Comparison of ENCODE assay signal across 1 cellular context in the genomic region with DNA sequence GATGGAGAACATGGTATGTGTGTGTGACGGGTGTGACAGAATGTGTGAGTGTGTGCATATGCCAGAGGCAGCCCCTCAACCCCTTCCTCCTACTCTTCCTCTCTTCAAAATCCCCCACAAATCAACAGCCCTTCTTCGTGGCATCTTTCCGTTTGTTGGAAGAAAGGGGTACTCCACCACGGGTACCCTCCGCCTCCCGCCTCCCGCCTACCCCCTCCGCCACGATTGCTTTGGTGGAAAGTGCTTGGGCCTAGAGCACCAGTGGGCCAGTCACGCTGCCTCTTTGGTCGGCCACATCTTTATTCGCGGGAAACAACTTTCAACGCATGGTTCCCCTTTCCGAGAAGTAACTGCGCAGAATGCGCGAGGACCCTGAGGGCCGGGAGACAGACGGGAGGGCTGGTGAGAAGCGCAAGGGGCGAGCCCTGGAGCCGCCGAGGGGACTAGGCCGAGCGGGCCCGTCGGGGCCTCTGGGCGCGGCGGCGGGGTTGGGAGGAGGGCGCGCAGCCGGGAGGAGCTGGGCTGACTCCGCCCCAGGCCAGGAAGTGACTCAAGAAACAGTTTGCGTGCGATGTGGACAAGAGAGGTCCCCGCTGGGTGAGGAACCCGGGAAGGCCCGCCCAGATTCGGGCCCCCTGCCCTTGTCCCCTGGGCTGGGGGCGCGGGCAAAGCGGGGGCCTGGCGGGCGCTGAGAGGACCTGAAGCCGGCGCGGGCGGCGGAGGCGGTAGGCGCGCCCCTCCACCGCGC.
TF ChIP-seq lines count a peak whose summit lies in the region.

A gene (minus strand): TSS at position 274 of the 748 bp plus-strand sequence. CDS start 614 bp downstream, outside the sequence.
A gene (plus strand): TSS at position 560 of the 748 bp plus-strand sequence. CDS start 777 bp downstream, outside the sequence.

TF ChIP-seq in K562, 482 proteins besides CTCF, POLR2A, EP300 and RAD21 (continued from another document and continues in another):
- TF ChIP-seq GABPB1 (CRISPR knock-in tag; IDR thresholded peaks at IDR 0.05) (peak; percentile 48; the same call in 1 of the 2 replicates), RBFOX2 (IDR thresholded peaks at IDR 0.05; ENCODE audit: low read depth, low read length) (peak; percentile 95), ZNF239 (CRISPR knock-in tag; IDR thresholded peaks at IDR 0.05) (no peak), NFYB (IDR thresholded peaks at IDR 0.05; ENCODE audit: extremely low read depth, insufficient read length) (no peak), RB1 (IDR thresholded peaks at IDR 0.05; ENCODE audit: low read depth) (0 out of 2 replicates have a peak, but pooled peaks have one; percentile 24), MYNN (IDR thresholded peaks at IDR 0.05) (no peak), MYNN (CRISPR knock-in tag; IDR thresholded peaks at IDR 0.05) (no peak), RBM22 (IDR thresholded peaks at IDR 0.05; ENCODE audit: low read depth, low read length, poor library complexity, severe bottlenecking) (no peak), ZBTB1 (CRISPR knock-in tag; IDR thresholded peaks at IDR 0.05; ENCODE audit: borderline replicate concordance, low read depth) (0 out of 2 replicates have a peak, but pooled peaks have one; percentile 57), ZNF507 (tag; conservative IDR thresholded peaks at IDR 0.05) (no peak), ZNF830 (CRISPR knock-in tag; IDR thresholded peaks at IDR 0.05) (no peak), NCOA6 (IDR thresholded peaks at IDR 0.05) (0 out of 2 replicates have a peak, but pooled peaks have one; percentile 59), RBBP5 (IDR thresholded peaks at IDR 0.05; ENCODE audit: borderline replicate concordance, insufficient read depth, low read length, poor library complexity, severe bottlenecking) (peak; percentile 48), ZNF217 (CRISPR knock-in tag; IDR thresholded peaks at IDR 0.05) (no peak), STAT5A (IDR thresholded peaks at IDR 0.05; ENCODE audit: borderline replicate concordance, low read length) (no peak), SIRT6 (IDR thresholded peaks at IDR 0.05; ENCODE audit: low read depth, low read length) (no peak), DNMT1 (IDR thresholded peaks at IDR 0.05) (no peak), JUND (IDR thresholded peaks at IDR 0.05; ENCODE audit: borderline replicate concordance, low read depth, low read length) (peak; percentile 37; the same call in 1 of the 2 replicates), JUND (tag; IDR thresholded peaks at IDR 0.05; ENCODE audit: borderline replicate concordance, low read depth, low read length) (no peak), SPI1 (IDR thresholded peaks at IDR 0.05; ENCODE audit: borderline replicate concordance, low read depth, low read length) (peak; percentile 57; the same call in 1 of the 2 replicates), PYGO2 (tag; IDR thresholded peaks at IDR 0.05) (no peak), ZZZ3 (IDR thresholded peaks at IDR 0.05) (no peak), HMG20B (CRISPR knock-in tag; IDR thresholded peaks at IDR 0.05) (0 out of 2 replicates have a peak, but pooled peaks have one; percentile 20)
- TF ChIP-seq, protein P1, sequence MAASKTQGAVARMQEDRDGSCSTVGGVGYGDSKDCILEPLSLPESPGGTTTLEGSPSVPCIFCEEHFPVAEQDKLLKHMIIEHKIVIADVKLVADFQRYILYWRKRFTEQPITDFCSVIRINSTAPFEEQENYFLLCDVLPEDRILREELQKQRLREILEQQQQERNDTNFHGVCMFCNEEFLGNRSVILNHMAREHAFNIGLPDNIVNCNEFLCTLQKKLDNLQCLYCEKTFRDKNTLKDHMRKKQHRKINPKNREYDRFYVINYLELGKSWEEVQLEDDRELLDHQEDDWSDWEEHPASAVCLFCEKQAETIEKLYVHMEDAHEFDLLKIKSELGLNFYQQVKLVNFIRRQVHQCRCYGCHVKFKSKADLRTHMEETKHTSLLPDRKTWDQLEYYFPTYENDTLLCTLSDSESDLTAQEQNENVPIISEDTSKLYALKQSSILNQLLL (CRISPR knock-in tag; IDR thresholded peaks at IDR 0.05; ENCODE audit: borderline replicate concordance) = no peak
- TF ChIP-seq, protein P2, sequence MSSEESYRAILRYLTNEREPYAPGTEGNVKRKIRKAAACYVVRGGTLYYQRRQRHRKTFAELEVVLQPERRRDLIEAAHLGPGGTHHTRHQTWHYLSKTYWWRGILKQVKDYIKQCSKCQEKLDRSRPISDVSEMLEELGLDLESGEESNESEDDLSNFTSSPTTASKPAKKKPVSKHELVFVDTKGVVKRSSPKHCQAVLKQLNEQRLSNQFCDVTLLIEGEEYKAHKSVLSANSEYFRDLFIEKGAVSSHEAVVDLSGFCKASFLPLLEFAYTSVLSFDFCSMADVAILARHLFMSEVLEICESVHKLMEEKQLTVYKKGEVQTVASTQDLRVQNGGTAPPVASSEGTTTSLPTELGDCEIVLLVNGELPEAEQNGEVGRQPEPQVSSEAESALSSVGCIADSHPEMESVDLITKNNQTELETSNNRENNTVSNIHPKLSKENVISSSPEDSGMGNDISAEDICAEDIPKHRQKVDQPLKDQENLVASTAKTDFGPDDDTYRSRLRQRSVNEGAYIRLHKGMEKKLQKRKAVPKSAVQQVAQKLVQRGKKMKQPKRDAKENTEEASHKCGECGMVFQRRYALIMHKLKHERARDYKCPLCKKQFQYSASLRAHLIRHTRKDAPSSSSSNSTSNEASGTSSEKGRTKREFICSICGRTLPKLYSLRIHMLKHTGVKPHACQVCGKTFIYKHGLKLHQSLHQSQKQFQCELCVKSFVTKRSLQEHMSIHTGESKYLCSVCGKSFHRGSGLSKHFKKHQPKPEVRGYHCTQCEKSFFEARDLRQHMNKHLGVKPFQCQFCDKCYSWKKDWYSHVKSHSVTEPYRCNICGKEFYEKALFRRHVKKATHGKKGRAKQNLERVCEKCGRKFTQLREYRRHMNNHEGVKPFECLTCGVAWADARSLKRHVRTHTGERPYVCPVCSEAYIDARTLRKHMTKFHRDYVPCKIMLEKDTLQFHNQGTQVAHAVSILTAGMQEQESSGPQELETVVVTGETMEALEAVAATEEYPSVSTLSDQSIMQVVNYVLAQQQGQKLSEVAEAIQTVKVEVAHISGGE (CRISPR knock-in tag; IDR thresholded peaks at IDR 0.05) = no peak
- TF ChIP-seq, protein P3, sequence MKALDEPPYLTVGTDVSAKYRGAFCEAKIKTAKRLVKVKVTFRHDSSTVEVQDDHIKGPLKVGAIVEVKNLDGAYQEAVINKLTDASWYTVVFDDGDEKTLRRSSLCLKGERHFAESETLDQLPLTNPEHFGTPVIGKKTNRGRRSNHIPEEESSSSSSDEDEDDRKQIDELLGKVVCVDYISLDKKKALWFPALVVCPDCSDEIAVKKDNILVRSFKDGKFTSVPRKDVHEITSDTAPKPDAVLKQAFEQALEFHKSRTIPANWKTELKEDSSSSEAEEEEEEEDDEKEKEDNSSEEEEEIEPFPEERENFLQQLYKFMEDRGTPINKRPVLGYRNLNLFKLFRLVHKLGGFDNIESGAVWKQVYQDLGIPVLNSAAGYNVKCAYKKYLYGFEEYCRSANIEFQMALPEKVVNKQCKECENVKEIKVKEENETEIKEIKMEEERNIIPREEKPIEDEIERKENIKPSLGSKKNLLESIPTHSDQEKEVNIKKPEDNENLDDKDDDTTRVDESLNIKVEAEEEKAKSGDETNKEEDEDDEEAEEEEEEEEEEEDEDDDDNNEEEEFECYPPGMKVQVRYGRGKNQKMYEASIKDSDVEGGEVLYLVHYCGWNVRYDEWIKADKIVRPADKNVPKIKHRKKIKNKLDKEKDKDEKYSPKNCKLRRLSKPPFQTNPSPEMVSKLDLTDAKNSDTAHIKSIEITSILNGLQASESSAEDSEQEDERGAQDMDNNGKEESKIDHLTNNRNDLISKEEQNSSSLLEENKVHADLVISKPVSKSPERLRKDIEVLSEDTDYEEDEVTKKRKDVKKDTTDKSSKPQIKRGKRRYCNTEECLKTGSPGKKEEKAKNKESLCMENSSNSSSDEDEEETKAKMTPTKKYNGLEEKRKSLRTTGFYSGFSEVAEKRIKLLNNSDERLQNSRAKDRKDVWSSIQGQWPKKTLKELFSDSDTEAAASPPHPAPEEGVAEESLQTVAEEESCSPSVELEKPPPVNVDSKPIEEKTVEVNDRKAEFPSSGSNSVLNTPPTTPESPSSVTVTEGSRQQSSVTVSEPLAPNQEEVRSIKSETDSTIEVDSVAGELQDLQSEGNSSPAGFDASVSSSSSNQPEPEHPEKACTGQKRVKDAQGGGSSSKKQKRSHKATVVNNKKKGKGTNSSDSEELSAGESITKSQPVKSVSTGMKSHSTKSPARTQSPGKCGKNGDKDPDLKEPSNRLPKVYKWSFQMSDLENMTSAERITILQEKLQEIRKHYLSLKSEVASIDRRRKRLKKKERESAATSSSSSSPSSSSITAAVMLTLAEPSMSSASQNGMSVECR (CRISPR knock-in tag; IDR thresholded peaks at IDR 0.05) = peak; percentile 60; the same call in 1 of the 2 replicates
- TF ChIP-seq, protein P4, sequence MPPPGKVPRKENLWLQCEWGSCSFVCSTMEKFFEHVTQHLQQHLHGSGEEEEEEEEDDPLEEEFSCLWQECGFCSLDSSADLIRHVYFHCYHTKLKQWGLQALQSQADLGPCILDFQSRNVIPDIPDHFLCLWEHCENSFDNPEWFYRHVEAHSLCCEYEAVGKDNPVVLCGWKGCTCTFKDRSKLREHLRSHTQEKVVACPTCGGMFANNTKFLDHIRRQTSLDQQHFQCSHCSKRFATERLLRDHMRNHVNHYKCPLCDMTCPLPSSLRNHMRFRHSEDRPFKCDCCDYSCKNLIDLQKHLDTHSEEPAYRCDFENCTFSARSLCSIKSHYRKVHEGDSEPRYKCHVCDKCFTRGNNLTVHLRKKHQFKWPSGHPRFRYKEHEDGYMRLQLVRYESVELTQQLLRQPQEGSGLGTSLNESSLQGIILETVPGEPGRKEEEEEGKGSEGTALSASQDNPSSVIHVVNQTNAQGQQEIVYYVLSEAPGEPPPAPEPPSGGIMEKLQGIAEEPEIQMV (tag; conservative IDR thresholded peaks at IDR 0.05; ENCODE audit: low read depth) = no peak
- TF ChIP-seq, protein P5, sequence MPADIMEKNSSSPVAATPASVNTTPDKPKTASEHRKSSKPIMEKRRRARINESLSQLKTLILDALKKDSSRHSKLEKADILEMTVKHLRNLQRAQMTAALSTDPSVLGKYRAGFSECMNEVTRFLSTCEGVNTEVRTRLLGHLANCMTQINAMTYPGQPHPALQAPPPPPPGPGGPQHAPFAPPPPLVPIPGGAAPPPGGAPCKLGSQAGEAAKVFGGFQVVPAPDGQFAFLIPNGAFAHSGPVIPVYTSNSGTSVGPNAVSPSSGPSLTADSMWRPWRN (IDR thresholded peaks at IDR 0.05; ENCODE audit: low read depth) = no peak
- TF ChIP-seq, protein P6, sequence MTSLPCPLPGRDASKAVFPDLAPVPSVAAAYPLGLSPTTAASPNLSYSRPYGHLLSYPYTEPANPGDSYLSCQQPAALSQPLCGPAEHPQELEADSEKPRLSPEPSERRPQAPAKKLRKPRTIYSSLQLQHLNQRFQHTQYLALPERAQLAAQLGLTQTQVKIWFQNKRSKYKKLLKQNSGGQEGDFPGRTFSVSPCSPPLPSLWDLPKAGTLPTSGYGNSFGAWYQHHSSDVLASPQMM (CRISPR knock-in tag; IDR thresholded peaks at IDR 0.05) = no peak
- TF ChIP-seq, protein P7, sequence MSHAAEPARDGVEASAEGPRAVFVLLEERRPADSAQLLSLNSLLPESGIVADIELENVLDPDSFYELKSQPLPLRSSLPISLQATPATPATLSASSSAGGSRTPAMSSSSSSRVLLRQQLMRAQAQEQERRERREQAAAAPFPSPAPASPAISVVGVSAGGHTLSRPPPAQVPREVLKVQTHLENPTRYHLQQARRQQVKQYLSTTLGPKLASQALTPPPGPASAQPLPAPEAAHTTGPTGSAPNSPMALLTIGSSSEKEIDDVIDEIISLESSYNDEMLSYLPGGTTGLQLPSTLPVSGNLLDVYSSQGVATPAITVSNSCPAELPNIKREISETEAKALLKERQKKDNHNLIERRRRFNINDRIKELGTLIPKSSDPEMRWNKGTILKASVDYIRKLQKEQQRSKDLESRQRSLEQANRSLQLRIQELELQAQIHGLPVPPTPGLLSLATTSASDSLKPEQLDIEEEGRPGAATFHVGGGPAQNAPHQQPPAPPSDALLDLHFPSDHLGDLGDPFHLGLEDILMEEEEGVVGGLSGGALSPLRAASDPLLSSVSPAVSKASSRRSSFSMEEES (CRISPR knock-in tag; IDR thresholded peaks at IDR 0.05) = no peak
- TF ChIP-seq, protein P8, sequence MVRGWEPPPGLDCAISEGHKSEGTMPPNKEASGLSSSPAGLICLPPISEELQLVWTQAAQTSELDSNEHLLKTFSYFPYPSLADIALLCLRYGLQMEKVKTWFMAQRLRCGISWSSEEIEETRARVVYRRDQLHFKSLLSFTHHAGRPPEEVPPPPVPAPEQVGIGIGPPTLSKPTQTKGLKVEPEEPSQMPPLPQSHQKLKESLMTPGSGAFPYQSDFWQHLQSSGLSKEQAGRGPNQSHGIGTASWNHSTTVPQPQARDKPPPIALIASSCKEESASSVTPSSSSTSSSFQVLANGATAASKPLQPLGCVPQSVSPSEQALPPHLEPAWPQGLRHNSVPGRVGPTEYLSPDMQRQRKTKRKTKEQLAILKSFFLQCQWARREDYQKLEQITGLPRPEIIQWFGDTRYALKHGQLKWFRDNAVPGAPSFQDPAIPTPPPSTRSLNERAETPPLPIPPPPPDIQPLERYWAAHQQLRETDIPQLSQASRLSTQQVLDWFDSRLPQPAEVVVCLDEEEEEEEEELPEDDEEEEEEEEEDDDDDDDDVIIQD (CRISPR knock-in tag; IDR thresholded peaks at IDR 0.05) = no peak
- TF ChIP-seq, protein P9, sequence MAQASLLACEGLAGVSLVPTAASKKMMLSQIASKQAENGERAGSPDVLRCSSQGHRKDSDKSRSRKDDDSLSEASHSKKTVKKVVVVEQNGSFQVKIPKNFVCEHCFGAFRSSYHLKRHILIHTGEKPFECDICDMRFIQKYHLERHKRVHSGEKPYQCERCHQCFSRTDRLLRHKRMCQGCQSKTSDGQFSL (CRISPR knock-in tag; IDR thresholded peaks at IDR 0.05) = no peak
- TF ChIP-seq, protein P9 (tag; IDR thresholded peaks at IDR 0.05) = 0 out of 4 replicates have a peak, but pooled peaks of 1 of the 2 experiments have one; percentile 5
- TF ChIP-seq, protein P10, sequence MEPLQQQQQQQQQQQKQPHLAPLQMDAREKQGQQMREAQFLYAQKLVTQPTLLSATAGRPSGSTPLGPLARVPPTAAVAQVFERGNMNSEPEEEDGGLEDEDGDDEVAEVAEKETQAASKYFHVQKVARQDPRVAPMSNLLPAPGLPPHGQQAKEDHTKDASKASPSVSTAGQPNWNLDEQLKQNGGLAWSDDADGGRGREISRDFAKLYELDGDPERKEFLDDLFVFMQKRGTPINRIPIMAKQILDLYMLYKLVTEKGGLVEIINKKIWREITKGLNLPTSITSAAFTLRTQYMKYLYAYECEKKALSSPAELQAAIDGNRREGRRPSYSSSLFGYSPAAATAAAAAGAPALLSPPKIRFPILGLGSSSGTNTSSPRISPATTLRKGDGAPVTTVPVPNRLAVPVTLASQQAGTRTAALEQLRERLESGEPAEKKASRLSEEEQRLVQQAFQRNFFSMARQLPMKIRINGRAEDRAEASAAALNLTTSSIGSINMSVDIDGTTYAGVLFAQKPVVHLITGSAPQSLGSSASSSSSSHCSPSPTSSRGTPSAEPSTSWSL (CRISPR knock-in tag; IDR thresholded peaks at IDR 0.05; ENCODE audit: borderline replicate concordance) = no peak
